8 cellular contexts compared by ENCODE assay signal in the genomic region with DNA sequence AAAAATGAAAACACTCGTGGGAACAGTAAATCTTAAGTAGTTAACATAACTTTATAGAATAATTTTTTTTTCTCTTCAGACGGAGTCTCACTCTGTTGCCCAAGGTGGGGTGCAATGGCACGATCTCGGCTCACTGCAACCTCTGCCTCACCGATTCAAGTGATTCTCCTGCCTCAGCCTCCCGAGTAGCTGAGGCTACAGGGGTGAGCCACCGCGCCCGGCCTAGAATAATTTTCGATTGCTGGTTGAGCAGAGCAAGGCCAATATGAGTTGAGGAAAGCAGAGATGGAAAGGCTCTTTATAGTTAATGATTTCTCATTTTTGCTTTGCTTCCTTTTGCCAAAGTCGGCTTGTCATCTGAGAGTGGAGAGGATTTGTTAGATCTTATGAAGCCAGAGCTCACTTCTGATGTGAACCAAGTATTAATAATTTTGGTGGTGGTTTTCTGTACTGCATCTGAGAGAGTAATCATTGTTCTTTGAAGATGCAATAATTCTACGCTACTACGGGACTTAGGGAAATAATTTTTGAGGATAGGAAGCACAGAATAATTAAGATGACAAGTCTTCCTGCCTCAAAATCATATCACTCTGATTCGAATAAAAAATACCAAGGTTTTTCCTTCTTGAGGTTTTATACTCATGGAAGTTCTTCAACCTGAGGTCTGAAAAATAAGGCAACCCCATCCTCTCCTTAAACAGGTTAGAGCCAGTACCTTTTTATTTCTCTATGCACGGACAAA. TPM values are rescaled to one million over a fixed set of nuclear protein-coding genes. Genes with fewer than 3 reads are reported as not detected.
DNase-seq lines count a peak whose midpoint lies in the region; ATAC-seq and TF ChIP-seq lines count a peak whose summit lies in the region.

No MANE protein-coding gene starts in this region.

- H3K27ac Mint-ChIP-seq in CD4-positive, CD25-positive, alpha-beta regulatory T cell, result peak overlapping the region; percentile 99 to 100 (median 99)
- H3K27ac Mint-ChIP-seq in neural crest cell (ENCODE audit: unreplicated experiment), result no peak overlapping the region

- peaks cover 32 to 53% (median 43%) of the 10 kb centered on the region in 4 donors for H3K4me1 Mint-ChIP-seq in CD4-positive, CD25-positive, alpha-beta regulatory T cell
- peaks cover 42% of the 10 kb centered on the region for H3K4me1 Mint-ChIP-seq in neural crest cell

- ATAC-seq in CD4-positive, CD25-positive, alpha-beta regulatory T cell (ENCODE audit: low read depth in 2 of 2), result no peak
- ATAC-seq in HG02973 (IDR thresholded peaks at IDR 0.05; ENCODE audit: unreplicated experiment) (no peak), HG03469 (IDR thresholded peaks at IDR 0.05; ENCODE audit: unreplicated experiment) (no peak)

- H3K4me3 ChIP-seq in CD4-positive, CD25-positive, alpha-beta regulatory T cell (ENCODE audit: low read depth, low read length), result peak overlapping the region; percentile 100
- peak overlapping the region; percentile 89 for H3K4me3 ChIP-seq in Loucy (ENCODE audit: low read length, poor library complexity, severe bottlenecking)

- H3K27me3 ChIP-seq in CD4-positive, CD25-positive, alpha-beta regulatory T cell (ENCODE audit: control insufficient read depth, insufficient read depth, low read length), result no peaks in the 10 kb centered on the region
- no peaks in the 10 kb centered on the region for H3K27me3 ChIP-seq in Loucy (ENCODE audit: insufficient read depth, low read length, poor library complexity, severe bottlenecking)

- peaks cover 0 to 6% (median 0%) of the 10 kb centered on the region in 7 donors for H3K9me3 Mint-ChIP-seq in CD4-positive, CD25-positive, alpha-beta regulatory T cell
- H3K9me3 Mint-ChIP-seq in neural crest cell, result no peaks in the 10 kb centered on the region

- H3K36me3 Mint-ChIP-seq in CD4-positive, CD25-positive, alpha-beta regulatory T cell, result peaks cover 4% of the 10 kb centered on the region
- no peaks in the 10 kb centered on the region for H3K36me3 Mint-ChIP-seq in neural crest cell (ENCODE audit: low read depth)

- peaks cover 27% of the 10 kb centered on the region for H3K27me3 Mint-ChIP-seq in CD4-positive, CD25-positive, alpha-beta regulatory T cell
- no peaks in the 10 kb centered on the region for H3K27me3 Mint-ChIP-seq in neural crest cell (ENCODE audit: low read depth)

- no peaks in the 10 kb centered on the region for H3K9me2 ChIP-seq in Loucy (replicated peaks; ENCODE audit: low read depth, low read length)

- H3K36me3 ChIP-seq in CD4-positive, CD25-positive, alpha-beta regulatory T cell (ENCODE audit: control insufficient read depth, insufficient read depth, low read length), result no peaks in the 10 kb centered on the region
- H3K36me3 ChIP-seq in Loucy (ENCODE audit: insufficient read depth, low read length), result no peaks in the 10 kb centered on the region

- peak overlapping the region; percentile 83 for H3K9ac ChIP-seq in Loucy (ENCODE audit: low read depth, low read length, poor library complexity, severe bottlenecking)

- peaks cover 29% of the 10 kb centered on the region for H3K79me2 ChIP-seq in Loucy (ENCODE audit: insufficient read depth, low read length)

- peak; percentile 24; the same call in 1 of the 2 replicates for TF ChIP-seq CTCF in Loucy (conservative IDR thresholded peaks at IDR 0.05; ENCODE audit: low read length)
- TF ChIP-seq CTCF in neural crest cell (conservative IDR thresholded peaks at IDR 0.05), result peak; percentile 43

- peak overlapping the region; percentile 95 for H3K27ac ChIP-seq in CD4-positive, CD25-positive, alpha-beta regulatory T cell (ENCODE audit: insufficient read depth, low read length, poor library complexity, severe bottlenecking)
- H3K27ac ChIP-seq in cingulate gyrus (ENCODE audit: low read depth, low read length), result peak overlapping the region; percentile 93

- peaks cover 22% of the 10 kb centered on the region for H4K20me1 ChIP-seq in Loucy (ENCODE audit: insufficient read depth, low read length, poor library complexity, severe bottlenecking)

- H3F3A ChIP-seq in Loucy (ENCODE audit: low read depth), result no peaks in the 10 kb centered on the region

- H3K4me1 ChIP-seq in CD4-positive, CD25-positive, alpha-beta regulatory T cell (ENCODE audit: control insufficient read depth, insufficient read depth, low read length, poor library complexity, severe bottlenecking), result peaks cover 39% of the 10 kb centered on the region
- H3K4me1 ChIP-seq in Loucy (ENCODE audit: insufficient read depth, low read length, poor library complexity, severe bottlenecking), result peaks cover 37% of the 10 kb centered on the region

- H3K4me3 Mint-ChIP-seq in CD4-positive, CD25-positive, alpha-beta regulatory T cell, result peak overlapping the region; percentile 93 to 100 (median 97)
- peak overlapping the region; percentile 98 for H3K4me3 Mint-ChIP-seq in neural crest cell

- H3K4me2 ChIP-seq in Loucy (ENCODE audit: low read depth, low read length, poor library complexity, severe bottlenecking), result peak overlapping the region; percentile 85

- H3K9me3 ChIP-seq in CD4-positive, CD25-positive, alpha-beta regulatory T cell (ENCODE audit: control insufficient read depth in 2 of 2, low read length in 2 of 2), result no peaks in the 10 kb centered on the region
- no peaks in the 10 kb centered on the region for H3K9me3 ChIP-seq in Loucy (ENCODE audit: insufficient read depth, low read depth, low read length)

- peak overlapping the region; percentile 97; the same call in 1 of the 2 replicates for H2AFZ ChIP-seq in Loucy (ENCODE audit: low read length)

- peak in 1 of 3 donors; percentile 16 for DNase-seq in CD4-positive, CD25-positive, alpha-beta regulatory T cell
- no peak for DNase-seq in neural crest cell (ENCODE audit: low read depth, low spot score)
- DNase-seq in activated CD4-positive, CD25-positive, alpha-beta regulatory T cell (lab: John Stamatoyannopoulos, UW), result no peak
- DNase-seq in SIG-M5 (lab: John Stamatoyannopoulos, UW), result no peak

RNA-seq across cellular contexts. Expression of a gene that starts 1.5 kb away (rescaled TPM):
- total RNA-seq in CD4-positive, CD25-positive, alpha-beta regulatory T cell, result 42.2 TPM
- polyA plus RNA-seq in CD4-positive, CD25-positive, alpha-beta regulatory T cell, result 10 to 100 TPM; 43.0 to 46.5 (median 44.9) TPM
- total RNA-seq in neural crest cell, result 63.6 and 64.8 TPM in 2 replicates
